Comparison of ENCODE assay signal across 8 cellular contexts in the genomic region with DNA sequence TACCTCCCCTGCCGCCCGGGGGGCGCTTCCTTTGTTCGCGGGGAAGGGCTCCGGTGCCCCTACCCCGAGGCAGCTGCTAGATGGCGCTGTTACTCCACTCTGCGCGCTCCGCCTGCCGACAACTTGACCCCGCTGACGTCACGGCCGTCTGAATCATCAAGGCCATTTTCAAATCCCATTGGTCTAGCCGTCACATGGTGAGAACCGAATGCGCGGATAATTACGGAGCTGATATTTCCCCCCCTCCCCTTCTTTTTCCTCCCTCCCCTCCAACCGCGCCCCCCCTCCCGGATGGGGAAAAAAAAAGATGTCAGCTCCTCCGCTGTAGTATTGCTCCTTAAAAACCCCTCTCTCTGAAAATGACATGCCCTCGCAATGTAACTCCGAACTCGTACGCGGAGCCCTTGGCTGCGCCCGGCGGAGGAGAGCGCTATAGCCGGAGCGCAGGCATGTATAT. TPM values are rescaled to one million over a fixed set of nuclear protein-coding genes. Genes with fewer than 3 reads are reported as not detected.
DNase-seq lines count a peak whose midpoint lies in the region; ATAC-seq and TF ChIP-seq lines count a peak whose summit lies in the region.

HOXC10 (plus strand) TSS at position 246 of the 457 bp plus-strand sequence; CDS start at position 360, 114 bp downstream.

- peaks cover 32% of the 10 kb centered on the region for H3K4me1 Mint-ChIP-seq in dendritic cell treated with granulocyte-macrophage colony-stimulating factor and Interleukin-4, amounts not matched to agents 40 ng/mL and 50 ng/mL, for 4 days (ENCODE audit: low read depth)

- TF ChIP-seq CTCF in lung (IDR thresholded peaks at IDR 0.05; ENCODE audit: control extremely low read depth, extremely low read depth): no peak

- H3K27ac ChIP-seq in lung (ENCODE audit: low read depth in 1 of 2, low read length in 1 of 2): no peak within 1 kb of the TSS

- no peak within 1 kb of the TSS for H3K4me3 ChIP-seq in lung

- 3 to 5% methylated on average over 35 to 36 of the region's 36 CpGs for WGBS in lung, 2 donors

- H3K4me3 Mint-ChIP-seq in dendritic cell treated with granulocyte-macrophage colony-stimulating factor and Interleukin-4, amounts not matched to agents 40 ng/mL and 50 ng/mL, for 4 days: peak within 1 kb of the TSS; percentile 37

- no peak within 1 kb of the TSS for H3K27ac Mint-ChIP-seq in dendritic cell treated with granulocyte-macrophage colony-stimulating factor and Interleukin-4, amounts not matched to agents 40 ng/mL and 50 ng/mL, for 4 days

- DNase-seq in AML-193 (lab: John Stamatoyannopoulos, UW): peak; percentile 67 to 75
- DNase-seq in NCI-H2171 (lab: John Stamatoyannopoulos, UW): peak; percentile 97
- DNase-seq in activated CD4-positive, alpha-beta T cell treated with anti-CD3 and anti-CD28 coated beads for 1 hour: peak; percentile 68
- peak; percentile 54 for DNase-seq in lung (ENCODE audit: low spot score)
- peak; percentile 65 for DNase-seq in stimulated activated CD8-positive, alpha-beta memory T cell treated with anti-CD3 and anti-CD28 coated beads, Interleukin-15, amount 100 ng/mL, for 24 hours (ENCODE audit: low read depth)

- ATAC-seq in GM21360 (IDR thresholded peaks at IDR 0.05; ENCODE audit: unreplicated experiment) (peak; percentile 56), lung (ENCODE audit: insufficient read depth, low FRiP score) (no peak), GM21390 (IDR thresholded peaks at IDR 0.05; ENCODE audit: unreplicated experiment) (no peak)

- peaks cover 6% of the 10 kb centered on the region for H3K9me3 Mint-ChIP-seq in dendritic cell treated with granulocyte-macrophage colony-stimulating factor and Interleukin-4, amounts not matched to agents 40 ng/mL and 50 ng/mL, for 4 days

- peaks cover 0 to 23% of the 10 kb centered on the region in 2 donors for H3K9me3 ChIP-seq in lung (ENCODE audit: control insufficient read depth in 2 of 2, insufficient read depth in 1 of 2, low read length in 1 of 2)

- peaks cover 0 to 17% of the 10 kb centered on the region in 2 donors for H3K4me1 ChIP-seq in lung (ENCODE audit: control insufficient read depth in 2 of 2, insufficient read depth in 2 of 2, low read length in 2 of 2)

- intact Hi-C loops in dendritic cell treated with granulocyte-macrophage colony-stimulating factor and Interleukin-4, amounts not matched to agents 40 ng/mL and 50 ng/mL, for 4 days (cut with micrococcal nuclease): no loop called here

- peaks cover 99% of the 10 kb centered on the region for H3K27me3 Mint-ChIP-seq in dendritic cell treated with granulocyte-macrophage colony-stimulating factor and Interleukin-4, amounts not matched to agents 40 ng/mL and 50 ng/mL, for 4 days

- no peaks in the 10 kb centered on the region for H3K36me3 Mint-ChIP-seq in dendritic cell treated with granulocyte-macrophage colony-stimulating factor and Interleukin-4, amounts not matched to agents 40 ng/mL and 50 ng/mL, for 4 days (ENCODE audit: low read depth)

- H3K27me3 ChIP-seq in lung (ENCODE audit: control insufficient read depth, insufficient read depth): peaks cover 32% of the 10 kb centered on the region

- no peaks in the 10 kb centered on the region for H3K36me3 ChIP-seq in lung (ENCODE audit: control insufficient read depth in 2 of 2, insufficient read depth in 2 of 2, low read length in 2 of 2)

RNA-seq across cellular contexts. Expression of gene HOXC10, which starts in this region (rescaled TPM):
- total RNA-seq in lung: under 1 TPM in 1 of 2 donors, not detected in 1; 0.18 TPM
- not detected for polyA plus RNA-seq in lung

Comparison
In these comparisons a context has a peak if more than half of its experiments do, and no peak if none do; other contexts are left out.
1. Peak in DNase-seq in lung; RNA of the gene not detected or under 1 TPM.